Comparison of ENCODE assay signal across 23 cellular contexts in the genomic region with DNA sequence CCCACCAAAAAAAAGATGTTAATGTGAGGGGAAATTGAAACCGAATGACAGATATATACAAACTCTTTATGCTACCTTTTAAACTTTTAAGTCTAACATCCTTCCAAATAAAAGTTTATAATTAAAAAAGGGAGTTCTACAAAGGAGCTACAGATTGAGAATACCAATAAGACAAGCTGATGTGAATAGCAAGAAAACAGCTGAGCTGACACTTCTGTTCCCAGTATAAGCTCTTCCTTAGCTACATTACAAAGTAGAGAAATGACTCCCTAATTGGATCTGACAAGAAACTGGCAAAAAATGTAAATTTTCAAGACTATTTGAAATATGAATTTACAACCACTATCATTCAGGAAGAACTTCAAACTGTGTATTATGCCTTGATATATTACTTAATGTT.
A peak's percentile ranks its signal among the peaks of the same experiment; 100 is the strongest.
DNase-seq lines count a peak whose midpoint lies in the region; ATAC-seq, FAIRE-seq and TF ChIP-seq lines count a peak whose summit lies in the region.
"Had no signal": no experiment of that assay in that cellular context is flagged by ENCODE, and none has a peak within 500 bp of the region (broad histone marks: within the 10 kb centered on the region; RNA-seq: fewer than 3 reads in every experiment).

No MANE protein-coding gene starts in this region.

- no peak overlapping the region for H3K4ac ChIP-seq in IMR-90 (ENCODE audit: low read depth, low read length)

- intact Hi-C loops in HepG2 (cut with micrococcal nuclease; ENCODE audit: unreplicated experiment) (no loop called here), right lobe of liver (cut with DNase I) (no loop called here), IMR-90 (cut with micrococcal nuclease) (no loop called here), upper lobe of right lung (cut with DNase I) (no loop called here)

- TF ChIP-seq CTCF in HepG2 (CRISPR knock-in tag; IDR thresholded peaks at IDR 0.05) = no peak
- TF ChIP-seq CTCF in right lobe of liver (IDR thresholded peaks at IDR 0.05) = no peak
- no peak for TF ChIP-seq CTCF in IMR-90 (conservative IDR thresholded peaks at IDR 0.05; ENCODE audit: low read depth, low read length)
- no peak for TF ChIP-seq CTCF in upper lobe of right lung (IDR thresholded peaks at IDR 0.05)

- H3K9me1 ChIP-seq in IMR-90 (ENCODE audit: insufficient read depth, low read length) = no peaks in the 10 kb centered on the region

- H2AK9ac ChIP-seq in IMR-90 (replicated peaks; ENCODE audit: low read depth, low read length, poor library complexity) = no peak overlapping the region

- no peak for TF ChIP-seq POLR2A in HepG2 (IDR thresholded peaks at IDR 0.05; ENCODE audit: insufficient read depth in 1 of 2, low read depth in 2 of 2, low read length in 2 of 2)
- TF ChIP-seq POLR2A in right lobe of liver (IDR thresholded peaks at IDR 0.05) = no peak
- no peak for TF ChIP-seq POLR2A in IMR-90 (IDR thresholded peaks at IDR 0.05; ENCODE audit: low read depth, low read length)
- TF ChIP-seq POLR2A in erythroblast (IDR thresholded peaks at IDR 0.05; ENCODE audit: low read length) = no peak

- no peaks in the 10 kb centered on the region for H3K79me1 ChIP-seq in IMR-90 (ENCODE audit: low read depth in 1 of 2, low read length in 2 of 2)

- TF ChIP-seq EP300 in HepG2 (IDR thresholded peaks at IDR 0.05; ENCODE audit: low read depth in 2 of 2, low read length in 2 of 2) = no peak
- TF ChIP-seq EP300 in HepG2 (CRISPR knock-in tag; IDR thresholded peaks at IDR 0.05; ENCODE audit: borderline replicate concordance) = no peak

- POLR2A ChIA-PET in HepG2 (lab: Yijun Ruan, JAX) = no interaction called here
- POLR2A ChIA-PET in IMR-90 (lab: Charles Lee; ENCODE audit: unreplicated experiment) = no interaction called here

- H2BK20ac ChIP-seq in IMR-90 (ENCODE audit: low read depth, low read length) = no peak overlapping the region

- BruUV-seq in HepG2 (replicated peaks; lab: Mats Ljungman, UMichigan) (no TSS peak), IMR-90 (replicated peaks; lab: Mats Ljungman, UMichigan) (no TSS peak)

- no peak for FAIRE-seq in HepG2 (lab: Jason Lieb, UNC)
- FAIRE-seq: G401.6, GM12891, GM19239 had no signal

- H3K4me2 ChIP-seq in HepG2 (ENCODE audit: low read depth, low read length) = no peak overlapping the region
- no peak overlapping the region for H3K4me2 ChIP-seq in IMR-90 (ENCODE audit: low read depth, low read length)
- H3K4me2 ChIP-seq: BLaER1 had no signal

- H2BK5ac ChIP-seq in IMR-90 (ENCODE audit: low read depth, low read length, poor library complexity, severe bottlenecking) = no peak overlapping the region

- ATAC-seq in HepG2 = no peak
- ATAC-seq in right lobe of liver = no peak
- ATAC-seq in IMR-90 (ENCODE audit: low read depth) = peak; percentile 40
- no peak for ATAC-seq in upper lobe of right lung

- H2BK120ac ChIP-seq in IMR-90 (ENCODE audit: low read depth, low read length) = no peak overlapping the region

- H4K8ac ChIP-seq in IMR-90 (ENCODE audit: low read depth in 2 of 2, low read length in 2 of 2) = no peak overlapping the region

- no peak overlapping the region for H3K9ac ChIP-seq in HepG2 (ENCODE audit: insufficient read depth, low read depth, low read length)
- H3K9ac ChIP-seq in IMR-90 (ENCODE audit: low read depth, low read length) = no peak overlapping the region
- H3K9ac ChIP-seq: BLaER1 had no signal

- 86% methylated on average over 1 of the region's 1 CpG for WGBS in HepG2 (ENCODE audit: low lambda C conversion rate)
- 100% methylated on average over 1 of the region's 1 CpG for WGBS in right lobe of liver (ENCODE audit: insufficient coverage, low coverage, low lambda C conversion rate, missing lambda C conversion rate)
- no CpG with 5 or more reads among the region's 1 CpG for WGBS in IMR-90 (ENCODE audit: extremely low coverage in 2 of 2, insufficient read length in 1 of 2), 2 experiments

- no peak overlapping the region for H3K14ac ChIP-seq in IMR-90 (replicated peaks; ENCODE audit: low read depth, low read length)

- H4K91ac ChIP-seq in IMR-90 (ENCODE audit: insufficient read depth, low read depth, low read length) = no peak overlapping the region

- H2BK15ac ChIP-seq in IMR-90 (ENCODE audit: low read depth, low read length) = no peak overlapping the region

- H3K79me2 ChIP-seq in HepG2 (ENCODE audit: insufficient read depth, low read length) = no peaks in the 10 kb centered on the region

- H3K4me1 ChIP-seq in HepG2 (ENCODE audit: insufficient read depth, low read length) (peaks cover 20% of the 10 kb centered on the region), right lobe of liver (no peaks in the 10 kb centered on the region), IMR-90 (ENCODE audit: control insufficient read depth, insufficient read depth, low read length) (peaks cover 9% of the 10 kb centered on the region), upper lobe of right lung (no peaks in the 10 kb centered on the region)
- H3K4me1 ChIP-seq: BE2C, BLaER1 had no signal

- H3K4me3 ChIP-seq in HepG2 (replicated peaks in 1 of 3; ENCODE audit: insufficient read depth in 1 of 3, low read depth in 2 of 3, low read length in 3 of 3) = no peak overlapping the region
- no peak overlapping the region for H3K4me3 ChIP-seq in right lobe of liver
- no peak overlapping the region for H3K4me3 ChIP-seq in IMR-90 (ENCODE audit: insufficient read depth, low read depth, low read length)
- H3K4me3 ChIP-seq in upper lobe of right lung = no peak overlapping the region
- H3K4me3 ChIP-seq: BLaER1 had no signal

- H3K27me3 ChIP-seq in HepG2 (ENCODE audit: control insufficient read depth in 1 of 2, insufficient read depth in 2 of 2, low read length in 2 of 2) (no peaks in the 10 kb centered on the region), right lobe of liver (no peaks in the 10 kb centered on the region), IMR-90 (ENCODE audit: control insufficient read depth, insufficient read depth, low read length) (no peaks in the 10 kb centered on the region), upper lobe of right lung (no peaks in the 10 kb centered on the region)
- H3K27me3 ChIP-seq: BE2C, BLaER1 had no signal

- H3K9me3 ChIP-seq in HepG2 (ENCODE audit: low read length) (no peaks in the 10 kb centered on the region), right lobe of liver (no peaks in the 10 kb centered on the region), IMR-90 (ENCODE audit: control insufficient read depth, insufficient read depth, low read length) (no peaks in the 10 kb centered on the region), upper lobe of right lung (no peaks in the 10 kb centered on the region)

- CTCF ChIA-PET in HepG2 (lab: Yijun Ruan, JAX; ENCODE audit: low intra/inter-chr PET ratio, low total read pairs) (no interaction called here), IMR-90 (lab: Yijun Ruan, JAX) (interaction anchor here (0.6 kb wide), 1 partner anchor 86 kb away, joined by 8 read pairs; no protein-coding TSS in a partner anchor)

- H3K56ac ChIP-seq in IMR-90 (ENCODE audit: extremely low read depth, insufficient read depth, low read length) = no peak overlapping the region

- TF ChIP-seq RAD21 in HepG2 (CRISPR knock-in tag; IDR thresholded peaks at IDR 0.05) (no peak), IMR-90 (IDR thresholded peaks at IDR 0.05; ENCODE audit: low read length) (no peak)

- no peak overlapping the region for H2AK5ac ChIP-seq in IMR-90 (ENCODE audit: low read depth, low read length)

- DNase-seq in HepG2 (ENCODE audit: low spot score) (no peak), right lobe of liver (no peak), IMR-90 (no peak), upper lobe of right lung (no peak), erythroblast (lab: John Stamatoyannopoulos, UW) (no peak)
- DNase-seq: ACHN; BE2C; C1 segment of cervical spinal cord; CD4-positive, alpha-beta memory T cell; CD4-positive, CD25-positive, alpha-beta regulatory T cell; CD8-positive, alpha-beta memory T cell; COR-L47; DMS 273 treated with DMSO at 0.1 percent for 48 hours; DMS153; DMS53; DMS79; DND-41; GF-D8 had no signal

- H4K5ac ChIP-seq in IMR-90 (ENCODE audit: low read depth, low read length) = no peak overlapping the region

- no peaks in the 10 kb centered on the region for H4K20me1 ChIP-seq in HepG2 (ENCODE audit: insufficient read depth, low read length)
- no peaks in the 10 kb centered on the region for H4K20me1 ChIP-seq in IMR-90 (ENCODE audit: insufficient read depth, low read length)
- H4K20me1 ChIP-seq: BLaER1 had no signal

- no peak overlapping the region for H3K23ac ChIP-seq in IMR-90 (ENCODE audit: low read depth, low read length)

- H3K18ac ChIP-seq in IMR-90 (ENCODE audit: low read depth, low read length) = no peak overlapping the region

- H3K27ac ChIP-seq in HepG2 (ENCODE audit: extremely low read length, insufficient read depth, low read length) = no peak overlapping the region
- no peak overlapping the region for H3K27ac ChIP-seq in right lobe of liver
- H3K27ac ChIP-seq in IMR-90 (ENCODE audit: insufficient read depth, low read length) = no peak overlapping the region
- H3K27ac ChIP-seq in upper lobe of right lung = no peak overlapping the region
- H3K27ac ChIP-seq: 22Rv1, BLaER1 had no signal

- dilution Hi-C loops in IMR-90 (cut with HindIII; ENCODE audit: low sequenced_read_pairs, unreplicated experiment) = no loop called here

- in situ Hi-C loops in HepG2 (cut with HindIII; ENCODE audit: extremely low pct_ligation_motif_present, low pct_unique_long_range_greater_than_20kb) = no loop called here
- in situ Hi-C loops in IMR-90 (cut with MboI; ENCODE audit: low sequenced_read_pairs) = no loop called here

- H2AFZ ChIP-seq in HepG2 (ENCODE audit: low read length) (no peak overlapping the region), IMR-90 (replicated peaks; ENCODE audit: low read length, poor library complexity) (no peak overlapping the region)

- peaks cover 0 to 1% of the 10 kb centered on the region in 2 experiments; a peak in 1 of 5 replicates for H3K36me3 ChIP-seq in HepG2 (replicated peaks in 1 of 2; ENCODE audit: control insufficient read depth in 1 of 2, insufficient read depth in 2 of 2, low read length in 2 of 2)
- no peaks in the 10 kb centered on the region for H3K36me3 ChIP-seq in right lobe of liver
- H3K36me3 ChIP-seq in IMR-90 (ENCODE audit: control insufficient read depth, insufficient read depth, low read length) = no peaks in the 10 kb centered on the region; the same call in 1 of the 2 replicates
- no peaks in the 10 kb centered on the region for H3K36me3 ChIP-seq in upper lobe of right lung
- H3K36me3 ChIP-seq: BE2C had no signal

TF ChIP-seq in HepG2, 621 proteins besides CTCF, POLR2A, EP300 and RAD21:
- peak; percentile 60 for TF ChIP-seq MAFF (IDR thresholded peaks at IDR 0.05; ENCODE audit: low read depth, low read length)
- peak; percentile 16 to 71; a peak in 3 of 4 replicates for TF ChIP-seq MAFK (conservative IDR thresholded peaks at IDR 0.05 in 1 of 2, IDR thresholded peaks at IDR 0.05 in 1 of 2; ENCODE audit: low read length in 2 of 2)
- TF ChIP-seq EZH2 (conservative IDR thresholded peaks at IDR 0.05; ENCODE audit: low read depth, low read length) = no peak

TF ChIP-seq in IMR-90, 13 proteins besides CTCF, POLR2A, EP300 and RAD21 (continues in another document):
- TF ChIP-seq BHLHE40 (IDR thresholded peaks at IDR 0.05; ENCODE audit: low read depth, low read length) = no peak
- no peak for TF ChIP-seq MXI1 (IDR thresholded peaks at IDR 0.05; ENCODE audit: borderline replicate concordance, low read depth, low read length)
- TF ChIP-seq FOS (IDR thresholded peaks at IDR 0.05; ENCODE audit: low read depth, low read length) = no peak
- no peak for TF ChIP-seq MAZ (IDR thresholded peaks at IDR 0.05; ENCODE audit: borderline replicate concordance, low read depth, low read length)
- no peak for TF ChIP-seq CEBPB (IDR thresholded peaks at IDR 0.05; ENCODE audit: low read depth, low read length)
